Comparison of ENCODE assay signal across 1 cellular context in the genomic region with DNA sequence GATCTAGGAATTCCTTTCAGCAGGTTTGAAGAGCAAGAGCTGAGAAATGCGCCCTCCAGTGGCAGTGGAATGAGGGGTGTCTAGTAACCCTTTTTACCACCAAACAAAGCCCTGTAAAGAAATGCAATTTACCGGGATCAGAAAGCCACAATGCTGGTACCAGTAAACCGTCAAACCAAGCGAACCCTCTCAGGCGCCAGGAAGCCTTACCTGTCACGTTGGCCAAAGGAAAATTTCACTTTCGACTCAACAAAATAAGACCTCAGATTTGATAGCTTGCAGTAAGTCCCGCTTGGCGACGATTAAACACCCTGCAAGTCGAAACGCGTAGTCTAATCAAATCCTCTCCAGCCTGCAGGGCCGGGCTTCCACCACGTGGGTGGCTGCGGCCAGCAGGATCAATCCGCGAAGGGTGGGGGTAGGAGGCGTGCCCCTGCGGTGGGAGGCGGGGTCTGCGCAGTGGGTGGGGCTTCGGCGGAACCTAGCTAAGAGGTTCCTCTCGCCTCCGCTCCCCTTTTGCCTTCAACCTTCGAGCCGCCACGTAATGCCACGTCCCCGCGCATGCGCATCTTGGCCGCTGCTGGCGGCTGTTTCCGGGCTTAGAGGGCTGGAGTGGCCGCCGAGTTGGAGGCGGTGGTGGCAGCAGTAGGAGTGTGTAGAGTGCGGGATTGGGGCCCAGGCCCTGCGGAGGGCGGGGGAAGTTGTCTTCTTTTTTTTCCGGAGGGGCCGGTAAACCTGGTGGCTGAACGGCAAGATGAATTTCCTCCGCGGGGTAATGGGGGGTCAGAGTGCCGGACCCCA.
TF ChIP-seq lines count a peak whose summit lies in the region.

A gene with protein sequence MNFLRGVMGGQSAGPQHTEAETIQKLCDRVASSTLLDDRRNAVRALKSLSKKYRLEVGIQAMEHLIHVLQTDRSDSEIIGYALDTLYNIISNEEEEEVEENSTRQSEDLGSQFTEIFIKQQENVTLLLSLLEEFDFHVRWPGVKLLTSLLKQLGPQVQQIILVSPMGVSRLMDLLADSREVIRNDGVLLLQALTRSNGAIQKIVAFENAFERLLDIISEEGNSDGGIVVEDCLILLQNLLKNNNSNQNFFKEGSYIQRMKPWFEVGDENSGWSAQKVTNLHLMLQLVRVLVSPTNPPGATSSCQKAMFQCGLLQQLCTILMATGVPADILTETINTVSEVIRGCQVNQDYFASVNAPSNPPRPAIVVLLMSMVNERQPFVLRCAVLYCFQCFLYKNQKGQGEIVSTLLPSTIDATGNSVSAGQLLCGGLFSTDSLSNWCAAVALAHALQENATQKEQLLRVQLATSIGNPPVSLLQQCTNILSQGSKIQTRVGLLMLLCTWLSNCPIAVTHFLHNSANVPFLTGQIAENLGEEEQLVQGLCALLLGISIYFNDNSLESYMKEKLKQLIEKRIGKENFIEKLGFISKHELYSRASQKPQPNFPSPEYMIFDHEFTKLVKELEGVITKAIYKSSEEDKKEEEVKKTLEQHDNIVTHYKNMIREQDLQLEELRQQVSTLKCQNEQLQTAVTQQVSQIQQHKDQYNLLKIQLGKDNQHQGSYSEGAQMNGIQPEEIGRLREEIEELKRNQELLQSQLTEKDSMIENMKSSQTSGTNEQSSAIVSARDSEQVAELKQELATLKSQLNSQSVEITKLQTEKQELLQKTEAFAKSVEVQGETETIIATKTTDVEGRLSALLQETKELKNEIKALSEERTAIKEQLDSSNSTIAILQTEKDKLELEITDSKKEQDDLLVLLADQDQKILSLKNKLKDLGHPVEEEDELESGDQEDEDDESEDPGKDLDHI (plus strand): TSS at position 512 of the 801 bp plus-strand sequence. CDS start 243 bp downstream, at position 755.

TF ChIP-seq in HepG2, 621 proteins besides CTCF, POLR2A, EP300 and RAD21 (continued from another document and continues in another):
- TF ChIP-seq, protein P1, sequence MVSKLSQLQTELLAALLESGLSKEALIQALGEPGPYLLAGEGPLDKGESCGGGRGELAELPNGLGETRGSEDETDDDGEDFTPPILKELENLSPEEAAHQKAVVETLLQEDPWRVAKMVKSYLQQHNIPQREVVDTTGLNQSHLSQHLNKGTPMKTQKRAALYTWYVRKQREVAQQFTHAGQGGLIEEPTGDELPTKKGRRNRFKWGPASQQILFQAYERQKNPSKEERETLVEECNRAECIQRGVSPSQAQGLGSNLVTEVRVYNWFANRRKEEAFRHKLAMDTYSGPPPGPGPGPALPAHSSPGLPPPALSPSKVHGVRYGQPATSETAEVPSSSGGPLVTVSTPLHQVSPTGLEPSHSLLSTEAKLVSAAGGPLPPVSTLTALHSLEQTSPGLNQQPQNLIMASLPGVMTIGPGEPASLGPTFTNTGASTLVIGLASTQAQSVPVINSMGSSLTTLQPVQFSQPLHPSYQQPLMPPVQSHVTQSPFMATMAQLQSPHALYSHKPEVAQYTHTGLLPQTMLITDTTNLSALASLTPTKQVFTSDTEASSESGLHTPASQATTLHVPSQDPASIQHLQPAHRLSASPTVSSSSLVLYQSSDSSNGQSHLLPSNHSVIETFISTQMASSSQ (IDR thresholded peaks at IDR 0.05; ENCODE audit: low read depth), result no peak; the same call in 1 of the 2 replicates
- TF ChIP-seq, protein P1 (CRISPR knock-in tag; IDR thresholded peaks at IDR 0.05; ENCODE audit: borderline replicate concordance), result peak; percentile 64; the same call in 1 of the 2 replicates
- TF ChIP-seq, protein P2, sequence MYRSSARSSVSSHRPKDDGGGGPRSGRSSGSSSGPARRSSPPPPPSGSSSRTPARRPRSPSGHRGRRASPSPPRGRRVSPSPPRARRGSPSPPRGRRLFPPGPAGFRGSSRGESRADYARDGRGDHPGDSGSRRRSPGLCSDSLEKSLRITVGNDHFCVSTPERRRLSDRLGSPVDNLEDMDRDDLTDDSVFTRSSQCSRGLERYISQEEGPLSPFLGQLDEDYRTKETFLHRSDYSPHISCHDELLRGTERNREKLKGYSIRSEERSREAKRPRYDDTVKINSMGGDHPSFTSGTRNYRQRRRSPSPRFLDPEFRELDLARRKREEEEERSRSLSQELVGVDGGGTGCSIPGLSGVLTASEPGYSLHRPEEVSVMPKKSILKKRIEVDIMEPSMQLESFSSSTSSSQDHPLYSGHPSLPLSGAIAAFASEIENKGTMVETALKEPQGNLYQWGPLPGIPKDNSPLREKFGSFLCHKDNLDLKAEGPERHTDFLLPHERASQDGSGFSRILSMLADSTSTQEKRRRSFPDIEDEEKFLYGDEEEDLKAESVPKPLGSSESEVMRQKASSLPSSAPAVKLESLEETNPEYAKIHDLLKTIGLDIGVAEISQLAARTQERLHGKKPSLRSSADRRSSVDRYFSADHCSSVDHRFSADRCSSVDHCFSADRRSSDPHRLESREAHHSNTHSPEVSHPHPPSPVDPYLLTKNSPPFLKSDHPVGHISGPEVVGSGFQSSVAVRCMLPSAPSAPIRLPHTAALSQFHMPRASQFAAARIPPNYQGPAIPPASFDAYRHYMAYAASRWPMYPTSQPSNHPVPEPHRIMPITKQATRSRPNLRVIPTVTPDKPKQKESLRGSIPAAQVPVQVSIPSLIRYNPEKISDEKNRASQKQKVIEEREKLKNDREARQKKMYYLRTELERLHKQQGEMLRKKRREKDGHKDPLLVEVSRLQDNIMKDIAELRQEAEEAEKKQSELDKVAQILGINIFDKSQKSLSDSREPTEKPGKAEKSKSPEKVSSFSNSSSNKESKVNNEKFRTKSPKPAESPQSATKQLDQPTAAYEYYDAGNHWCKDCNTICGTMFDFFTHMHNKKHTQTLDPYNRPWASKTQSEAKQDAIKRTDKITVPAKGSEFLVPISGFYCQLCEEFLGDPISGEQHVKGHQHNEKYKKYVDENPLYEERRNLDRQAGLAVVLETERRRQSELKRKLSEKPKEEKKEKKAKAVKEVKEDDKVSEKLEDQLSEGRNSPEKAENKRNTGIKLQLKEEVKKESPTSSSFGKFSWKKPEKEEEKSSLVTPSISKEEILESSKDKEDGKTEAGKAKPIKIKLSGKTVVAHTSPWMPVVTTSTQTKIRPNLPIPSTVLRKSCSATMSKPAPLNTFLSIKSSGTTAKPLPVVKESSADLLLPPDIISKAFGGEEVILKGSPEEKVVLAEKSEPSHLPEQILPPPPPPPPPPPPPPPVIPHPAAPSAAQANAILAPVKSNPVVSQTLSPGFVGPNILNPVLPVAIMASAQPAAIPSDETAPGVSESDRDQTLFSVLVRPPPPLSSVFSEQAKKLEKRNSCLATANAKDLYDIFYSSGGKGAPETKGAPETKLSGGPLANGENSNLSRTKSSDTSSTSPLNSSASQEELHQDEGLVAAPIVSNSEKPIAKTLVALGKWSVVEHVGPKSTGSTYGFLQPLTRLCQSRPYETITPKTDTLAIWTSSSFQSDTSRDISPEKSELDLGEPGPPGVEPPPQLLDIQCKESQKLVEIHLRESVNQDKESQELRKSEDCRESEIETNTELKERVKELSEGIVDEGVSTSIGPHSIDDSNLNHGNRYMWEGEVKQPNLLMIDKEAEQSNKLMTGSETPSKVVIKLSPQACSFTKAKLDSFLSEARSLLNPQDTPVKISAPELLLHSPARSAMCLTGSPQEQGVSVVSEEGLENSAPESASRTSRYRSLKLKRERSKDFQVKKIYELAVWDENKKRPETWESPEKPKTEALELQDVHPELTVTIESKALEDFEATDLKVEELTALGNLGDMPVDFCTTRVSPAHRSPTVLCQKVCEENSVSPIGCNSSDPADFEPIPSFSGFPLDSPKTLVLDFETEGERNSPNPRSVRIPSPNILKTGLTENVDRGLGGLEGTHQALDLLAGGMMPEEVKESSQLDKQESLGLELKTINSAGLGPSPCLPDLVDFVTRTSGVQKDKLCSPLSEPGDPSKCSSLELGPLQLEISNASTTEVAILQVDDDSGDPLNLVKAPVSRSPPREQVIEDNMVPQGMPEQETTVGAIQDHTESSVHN (CRISPR knock-in tag; IDR thresholded peaks at IDR 0.05), result 0 out of 2 replicates have a peak, but pooled peaks have one; percentile 35
- peak; percentile 44 for TF ChIP-seq FOXK1 (CRISPR knock-in tag; IDR thresholded peaks at IDR 0.05; ENCODE audit: borderline replicate concordance, low read depth)
- peak; percentile 59; the same call in 1 of the 2 replicates for TF ChIP-seq BORCS8-MEF2B (CRISPR knock-in tag; IDR thresholded peaks at IDR 0.05)
- TF ChIP-seq, protein P3, sequence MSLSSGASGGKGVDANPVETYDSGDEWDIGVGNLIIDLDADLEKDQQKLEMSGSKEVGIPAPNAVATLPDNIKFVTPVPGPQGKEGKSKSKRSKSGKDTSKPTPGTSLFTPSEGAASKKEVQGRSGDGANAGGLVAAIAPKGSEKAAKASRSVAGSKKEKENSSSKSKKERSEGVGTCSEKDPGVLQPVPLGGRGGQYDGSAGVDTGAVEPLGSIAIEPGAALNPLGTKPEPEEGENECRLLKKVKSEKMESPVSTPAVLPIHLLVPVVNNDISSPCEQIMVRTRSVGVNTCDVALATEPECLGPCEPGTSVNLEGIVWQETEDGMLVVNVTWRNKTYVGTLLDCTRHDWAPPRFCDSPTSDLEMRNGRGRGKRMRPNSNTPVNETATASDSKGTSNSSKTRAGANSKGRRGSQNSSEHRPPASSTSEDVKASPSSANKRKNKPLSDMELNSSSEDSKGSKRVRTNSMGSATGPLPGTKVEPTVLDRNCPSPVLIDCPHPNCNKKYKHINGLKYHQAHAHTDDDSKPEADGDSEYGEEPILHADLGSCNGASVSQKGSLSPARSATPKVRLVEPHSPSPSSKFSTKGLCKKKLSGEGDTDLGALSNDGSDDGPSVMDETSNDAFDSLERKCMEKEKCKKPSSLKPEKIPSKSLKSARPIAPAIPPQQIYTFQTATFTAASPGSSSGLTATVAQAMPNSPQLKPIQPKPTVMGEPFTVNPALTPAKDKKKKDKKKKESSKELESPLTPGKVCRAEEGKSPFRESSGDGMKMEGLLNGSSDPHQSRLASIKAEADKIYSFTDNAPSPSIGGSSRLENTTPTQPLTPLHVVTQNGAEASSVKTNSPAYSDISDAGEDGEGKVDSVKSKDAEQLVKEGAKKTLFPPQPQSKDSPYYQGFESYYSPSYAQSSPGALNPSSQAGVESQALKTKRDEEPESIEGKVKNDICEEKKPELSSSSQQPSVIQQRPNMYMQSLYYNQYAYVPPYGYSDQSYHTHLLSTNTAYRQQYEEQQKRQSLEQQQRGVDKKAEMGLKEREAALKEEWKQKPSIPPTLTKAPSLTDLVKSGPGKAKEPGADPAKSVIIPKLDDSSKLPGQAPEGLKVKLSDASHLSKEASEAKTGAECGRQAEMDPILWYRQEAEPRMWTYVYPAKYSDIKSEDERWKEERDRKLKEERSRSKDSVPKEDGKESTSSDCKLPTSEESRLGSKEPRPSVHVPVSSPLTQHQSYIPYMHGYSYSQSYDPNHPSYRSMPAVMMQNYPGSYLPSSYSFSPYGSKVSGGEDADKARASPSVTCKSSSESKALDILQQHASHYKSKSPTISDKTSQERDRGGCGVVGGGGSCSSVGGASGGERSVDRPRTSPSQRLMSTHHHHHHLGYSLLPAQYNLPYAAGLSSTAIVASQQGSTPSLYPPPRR (CRISPR knock-in tag; IDR thresholded peaks at IDR 0.05; ENCODE audit: borderline replicate concordance), result peak; percentile 43; the same call in 1 of the 2 replicates
- 0 out of 2 replicates have a peak, but pooled peaks have one; percentile 20 for TF ChIP-seq DNMT3B (CRISPR knock-in tag; conservative IDR thresholded peaks at IDR 0.05)
- peak; percentile 51 for TF ChIP-seq HOXA3 (CRISPR knock-in tag; IDR thresholded peaks at IDR 0.05)
- peak; percentile 97 for TF ChIP-seq MXD4 (CRISPR knock-in tag; IDR thresholded peaks at IDR 0.05)
- no peak for TF ChIP-seq ZNF496 (CRISPR knock-in tag; IDR thresholded peaks at IDR 0.05; ENCODE audit: insufficient replicate concordance)
- 0 out of 4 replicates have a peak, but pooled peaks of 1 of the 2 experiments have one; percentile 19 for TF ChIP-seq KLF16 (CRISPR knock-in tag; IDR thresholded peaks at IDR 0.05)
- TF ChIP-seq ELF1 (CRISPR knock-in tag; IDR thresholded peaks at IDR 0.05), result peak; percentile 92
- no peak for TF ChIP-seq ZNF484 (CRISPR knock-in tag; IDR thresholded peaks at IDR 0.05; ENCODE audit: borderline replicate concordance, low read depth)
- 0 out of 2 replicates have a peak, but pooled peaks have one; percentile 12 for TF ChIP-seq GABPA (IDR thresholded peaks at IDR 0.05; ENCODE audit: low read depth, low read length)
- TF ChIP-seq GABPA (CRISPR knock-in tag; IDR thresholded peaks at IDR 0.05; ENCODE audit: low read depth), result peak; percentile 83
- peak; percentile 9; the same call in 1 of the 2 replicates for TF ChIP-seq ZNF12 (CRISPR knock-in tag; IDR thresholded peaks at IDR 0.05)
- no peak; the same call in 1 of the 2 replicates for TF ChIP-seq FOXJ3 (CRISPR knock-in tag; IDR thresholded peaks at IDR 0.05; ENCODE audit: borderline replicate concordance)
- 0 out of 2 replicates have a peak, but pooled peaks have one; percentile 45 for TF ChIP-seq ZNF816 (CRISPR knock-in tag; IDR thresholded peaks at IDR 0.05; ENCODE audit: borderline replicate concordance)
- TF ChIP-seq SP140L (CRISPR knock-in tag; IDR thresholded peaks at IDR 0.05; ENCODE audit: borderline replicate concordance), result no peak
- no peak for TF ChIP-seq ZNF441 (CRISPR knock-in tag; IDR thresholded peaks at IDR 0.05; ENCODE audit: borderline replicate concordance)
- peak; percentile 46; the same call in 1 of the 2 replicates for TF ChIP-seq SOX5 (CRISPR knock-in tag; IDR thresholded peaks at IDR 0.05; ENCODE audit: borderline replicate concordance)
- TF ChIP-seq, protein P4, sequence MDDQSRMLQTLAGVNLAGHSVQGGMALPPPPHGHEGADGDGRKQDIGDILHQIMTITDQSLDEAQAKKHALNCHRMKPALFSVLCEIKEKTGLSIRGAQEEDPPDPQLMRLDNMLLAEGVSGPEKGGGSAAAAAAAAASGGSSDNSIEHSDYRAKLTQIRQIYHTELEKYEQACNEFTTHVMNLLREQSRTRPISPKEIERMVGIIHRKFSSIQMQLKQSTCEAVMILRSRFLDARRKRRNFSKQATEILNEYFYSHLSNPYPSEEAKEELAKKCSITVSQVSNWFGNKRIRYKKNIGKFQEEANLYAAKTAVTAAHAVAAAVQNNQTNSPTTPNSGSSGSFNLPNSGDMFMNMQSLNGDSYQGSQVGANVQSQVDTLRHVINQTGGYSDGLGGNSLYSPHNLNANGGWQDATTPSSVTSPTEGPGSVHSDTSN (CRISPR knock-in tag; IDR thresholded peaks at IDR 0.05; ENCODE audit: borderline replicate concordance), result no peak
- 0 out of 2 replicates have a peak, but pooled peaks have one; percentile 33 for TF ChIP-seq ZNF773 (CRISPR knock-in tag; IDR thresholded peaks at IDR 0.05; ENCODE audit: borderline replicate concordance)
- TF ChIP-seq THAP11 (CRISPR knock-in tag; IDR thresholded peaks at IDR 0.05), result peak; percentile 75
- peak; percentile 31; the same call in 1 of the 2 replicates for TF ChIP-seq ZMYM3 (CRISPR knock-in tag; IDR thresholded peaks at IDR 0.05)
- TF ChIP-seq FLYWCH1 (CRISPR knock-in tag; IDR thresholded peaks at IDR 0.05), result no peak
- 0 out of 2 replicates have a peak, but pooled peaks have one; percentile 42 for TF ChIP-seq ZNF558 (CRISPR knock-in tag; IDR thresholded peaks at IDR 0.05; ENCODE audit: borderline replicate concordance)
- TF ChIP-seq YY1 (IDR thresholded peaks at IDR 0.05; ENCODE audit: insufficient read depth, insufficient replicate concordance, low read depth, low read length), result peak; percentile 75
- TF ChIP-seq CBFB (CRISPR knock-in tag; IDR thresholded peaks at IDR 0.05), result peak; percentile 71; the same call in 1 of the 2 replicates
